In genomic region chr4:41216294-41217019, GRCh38 we compare ENCODE assay signal across 1 cellular context.
TF ChIP-seq lines count a peak whose summit lies in the region.

No MANE protein-coding gene starts in this region.

TF ChIP-seq in HepG2, 621 proteins besides CTCF, POLR2A, EP300 and RAD21 (continued from another document and continues in another):
- TF ChIP-seq CSRNP1 (CRISPR knock-in tag; IDR thresholded peaks at IDR 0.05), result 0 out of 2 replicates have a peak, but pooled peaks have one; percentile 65
- TF ChIP-seq ZBED4 (CRISPR knock-in tag; IDR thresholded peaks at IDR 0.05; ENCODE audit: borderline replicate concordance), result peak; percentile 86
- peak; percentile 68 for TF ChIP-seq ARNTL (CRISPR knock-in tag; IDR thresholded peaks at IDR 0.05)
- TF ChIP-seq FOSL2 (CRISPR knock-in tag; IDR thresholded peaks at IDR 0.05), result peak; percentile 44
- no peak for TF ChIP-seq CCAR2 (optimal IDR thresholded peaks at IDR 0.05; ENCODE audit: low read depth, low read length)
- no peak for TF ChIP-seq ZNF576 (CRISPR knock-in tag; IDR thresholded peaks at IDR 0.05)
- TF ChIP-seq DPF2 (CRISPR knock-in tag; IDR thresholded peaks at IDR 0.05; ENCODE audit: borderline replicate concordance, low read depth), result no peak
- TF ChIP-seq STAG1 (CRISPR knock-in tag; IDR thresholded peaks at IDR 0.05), result peak; percentile 76
- no peak for TF ChIP-seq ZHX1 (CRISPR knock-in tag; IDR thresholded peaks at IDR 0.05; ENCODE audit: low read depth)
- TF ChIP-seq ZNF276 (CRISPR knock-in tag; IDR thresholded peaks at IDR 0.05; ENCODE audit: low read depth), result peak; percentile 84; the same call in 1 of the 2 replicates
- TF ChIP-seq FOXP1 (IDR thresholded peaks at IDR 0.05), result no peak
- no peak for TF ChIP-seq FOXP1 (CRISPR knock-in tag; IDR thresholded peaks at IDR 0.05)
- TF ChIP-seq ARNT2 (CRISPR knock-in tag; IDR thresholded peaks at IDR 0.05; ENCODE audit: low read depth), result no peak
- no peak for TF ChIP-seq PLSCR1 (CRISPR knock-in tag; IDR thresholded peaks at IDR 0.05; ENCODE audit: borderline replicate concordance)
- 0 out of 2 replicates have a peak, but pooled peaks have one; percentile 30 for TF ChIP-seq BHLHE40 (IDR thresholded peaks at IDR 0.05; ENCODE audit: low read length)
- no peak for TF ChIP-seq ZNF670 (CRISPR knock-in tag; IDR thresholded peaks at IDR 0.05; ENCODE audit: borderline replicate concordance)
- TF ChIP-seq REPIN1 (CRISPR knock-in tag; IDR thresholded peaks at IDR 0.05; ENCODE audit: borderline replicate concordance, low read depth), result peak; percentile 87; the same call in 1 of the 2 replicates
- 0 out of 2 replicates have a peak, but pooled peaks have one; percentile 25 for TF ChIP-seq STAT6 (CRISPR knock-in tag; IDR thresholded peaks at IDR 0.05; ENCODE audit: borderline replicate concordance)
- TF ChIP-seq PAWR (CRISPR knock-in tag; IDR thresholded peaks at IDR 0.05; ENCODE audit: borderline replicate concordance), result 0 out of 2 replicates have a peak, but pooled peaks have one; percentile 60
- TF ChIP-seq PHF5A (CRISPR knock-in tag; IDR thresholded peaks at IDR 0.05; ENCODE audit: low read depth, unreplicated experiment), result peak; percentile 84
- TF ChIP-seq KMT2A (CRISPR knock-in tag; IDR thresholded peaks at IDR 0.05), result peak; percentile 91
- TF ChIP-seq HOXA9 (CRISPR knock-in tag; IDR thresholded peaks at IDR 0.05; ENCODE audit: borderline replicate concordance), result no peak
- no peak for TF ChIP-seq ETS1 (CRISPR knock-in tag; IDR thresholded peaks at IDR 0.05)
- TF ChIP-seq MEF2D (CRISPR knock-in tag; IDR thresholded peaks at IDR 0.05), result peak; percentile 44; the same call in 1 of the 2 replicates
- TF ChIP-seq ZNF317 (CRISPR knock-in tag; IDR thresholded peaks at IDR 0.05), result peak; percentile 71; the same call in 1 of the 2 replicates
- peak; percentile 61 for TF ChIP-seq AGO1 (IDR thresholded peaks at IDR 0.05; ENCODE audit: low read depth, low read length, poor library complexity, severe bottlenecking)
- peak in 1 of 2 experiments; percentile 46; a peak in 1 of 4 replicates for TF ChIP-seq MAFK (conservative IDR thresholded peaks at IDR 0.05 in 1 of 2, IDR thresholded peaks at IDR 0.05 in 1 of 2; ENCODE audit: low read length in 2 of 2)
- peak; percentile 76; the same call in 1 of the 2 replicates for TF ChIP-seq GTF3A (CRISPR knock-in tag; conservative IDR thresholded peaks at IDR 0.05)
- peak; percentile 82 for TF ChIP-seq PATZ1 (CRISPR knock-in tag; IDR thresholded peaks at IDR 0.05)
- TF ChIP-seq ZNF710 (CRISPR knock-in tag; IDR thresholded peaks at IDR 0.05; ENCODE audit: borderline replicate concordance), result peak; percentile 55; the same call in 1 of the 2 replicates
- TF ChIP-seq E2F1 (CRISPR knock-in tag; IDR thresholded peaks at IDR 0.05), result peak; percentile 78
- TF ChIP-seq ZNF781 (CRISPR knock-in tag; IDR thresholded peaks at IDR 0.05; ENCODE audit: borderline replicate concordance, not compliant biosample characterization), result peak; percentile 84
- TF ChIP-seq TSC22D2 (CRISPR knock-in tag; IDR thresholded peaks at IDR 0.05; ENCODE audit: borderline replicate concordance), result no peak
- TF ChIP-seq ELF3 (CRISPR knock-in tag; IDR thresholded peaks at IDR 0.05), result peak; percentile 89
- TF ChIP-seq ZNF431 (CRISPR knock-in tag; IDR thresholded peaks at IDR 0.05; ENCODE audit: borderline replicate concordance, low read depth), result 0 out of 2 replicates have a peak, but pooled peaks have one; percentile 60
- TF ChIP-seq KMT2B (CRISPR knock-in tag; IDR thresholded peaks at IDR 0.05), result peak; percentile 75
